Comparison of ENCODE assay signal across 10 cellular contexts in genomic region chr3:183252108-183252782, GRCh38. TPM values are rescaled to one million over a fixed set of nuclear protein-coding genes. Genes with fewer than 3 reads are reported as not detected.
A peak's percentile ranks its signal among the peaks of the same experiment; 100 is the strongest.
DNase-seq lines count a peak whose midpoint lies in the region; ATAC-seq and TF ChIP-seq lines count a peak whose summit lies in the region.
"Had no signal": no experiment of that assay in that cellular context is flagged by ENCODE, and none has a peak within 500 bp of the region (broad histone marks: within the 10 kb centered on the region; RNA-seq: fewer than 3 reads in every experiment).

No MANE protein-coding gene starts in this region.

- H3K9me3 Mint-ChIP-seq in brain (no peaks in the 10 kb centered on the region), memory B cell (no peaks in the 10 kb centered on the region)

- in situ Hi-C loops in ACHN (cut with HindIII; ENCODE audit: low pct_ligation_motif_present, low pct_unique_long_range_greater_than_20kb, low sequenced_read_pairs): no loop called here

- intact Hi-C loops in left ventricle myocardium superior (cut with micrococcal nuclease): no loop called here

- H3K4me1 Mint-ChIP-seq in brain: peaks cover 43% of the 10 kb centered on the region
- H3K4me1 Mint-ChIP-seq in memory B cell: peaks cover 5% of the 10 kb centered on the region

- peak overlapping the region; percentile 56 for H3K4me3 ChIP-seq in cardiac muscle cell
- peak overlapping the region in 3 of 4 donors; percentile 55 to 82 (median 69) for H3K4me3 ChIP-seq in upper lobe of left lung

- peaks cover 3% of the 10 kb centered on the region for H3K36me3 Mint-ChIP-seq in brain
- H3K36me3 Mint-ChIP-seq in memory B cell: no peaks in the 10 kb centered on the region

- ATAC-seq in left ventricle myocardium superior (no peak), memory B cell (ENCODE audit: low read depth) (no peak), upper lobe of left lung (ENCODE audit: low FRiP score in 2 of 2) (no peak)

- TF ChIP-seq POLR2A in upper lobe of left lung (IDR thresholded peaks at IDR 0.05): no peak

- TF ChIP-seq CTCF in cardiac muscle cell (IDR thresholded peaks at IDR 0.05; ENCODE audit: low read depth, low read length) (no peak), brain (conservative IDR thresholded peaks at IDR 0.05) (no peak), upper lobe of left lung (IDR thresholded peaks at IDR 0.05) (no peak)

- peak overlapping the region in 2 of 5 experiments; percentile 81 to 82 for H3K4me3 Mint-ChIP-seq in brain
- H3K4me3 Mint-ChIP-seq in memory B cell: peak overlapping the region; percentile 46

- no peaks in the 10 kb centered on the region for H3K4me1 ChIP-seq in cardiac muscle cell (ENCODE audit: low read depth)
- peaks cover 7 to 25% (median 11%) of the 10 kb centered on the region in 4 donors for H3K4me1 ChIP-seq in upper lobe of left lung

- no peak for DNase-seq in cardiac muscle cell (ENCODE audit: low read depth in 1 of 2, low spot score in 1 of 2)
- no peak for DNase-seq in left ventricle myocardium superior
- no peak for DNase-seq in memory B cell (ENCODE audit: low spot score in 2 of 2)
- no peak for DNase-seq in upper lobe of left lung
- DNase-seq in ACHN: no peak
- DNase-seq in stimulated activated CD4-positive, alpha-beta T cell treated with anti-CD3 and anti-CD28 coated beads, Interleukin-4, amount 100 ng/mL, for 4 hours: no peak
- DNase-seq in RKO (ENCODE audit: low spot score): no peak
- DNase-seq: NCI-H1694 treated with DMSO at 0.1 percent for 48 hours had no signal

- peaks cover 46% of the 10 kb centered on the region for H3K27me3 ChIP-seq in cardiac muscle cell
- no peaks in the 10 kb centered on the region for H3K27me3 ChIP-seq in upper lobe of left lung

- H3K27ac Mint-ChIP-seq in brain: peak overlapping the region in 4 of 5 experiments; percentile 58 to 78 (median 69)
- H3K27ac Mint-ChIP-seq in memory B cell: no peak overlapping the region

- no peak for TF ChIP-seq EP300 in upper lobe of left lung (IDR thresholded peaks at IDR 0.05)

- peaks cover under 1% of the 10 kb centered on the region for H3K36me3 ChIP-seq in cardiac muscle cell
- no peaks in the 10 kb centered on the region for H3K36me3 ChIP-seq in upper lobe of left lung
- H3K36me3 ChIP-seq: BLaER1 had no signal

- H3K27ac ChIP-seq in cardiac muscle cell (no peak overlapping the region), upper lobe of left lung (peak overlapping the region; percentile 92 to 95 (median 95))
- H3K27ac ChIP-seq: BLaER1 had no signal

- H3K27me3 Mint-ChIP-seq in brain (peaks cover 12% of the 10 kb centered on the region), memory B cell (peaks cover 28% of the 10 kb centered on the region)

- H3K9me3 ChIP-seq in cardiac muscle cell (ENCODE audit: low read depth): no peaks in the 10 kb centered on the region
- no peaks in the 10 kb centered on the region for H3K9me3 ChIP-seq in upper lobe of left lung

- 92 to 97% methylated on average over 5 of the region's 5 CpGs for WGBS in upper lobe of left lung, 2 donors

RNA-seq across cellular contexts. Expression of gene B3GNT5, which starts 0.8 kb away (rescaled TPM):
- total RNA-seq in cardiac muscle cell (0.69 and 0.99 TPM in 2 replicates), left ventricle myocardium superior (2.1 TPM), upper lobe of left lung (10 to 100 TPM; 15.7 to 44.5 (median 28.3) TPM)
- polyA plus RNA-seq in cardiac muscle cell (1.7 and 5.0 TPM in 2 replicates), brain (ENCODE audit: insufficient read depth, low read depth, low replicate concordance) (5.4 TPM)
